ENCODE assay signal across 8 cellular contexts in the genomic region with DNA sequence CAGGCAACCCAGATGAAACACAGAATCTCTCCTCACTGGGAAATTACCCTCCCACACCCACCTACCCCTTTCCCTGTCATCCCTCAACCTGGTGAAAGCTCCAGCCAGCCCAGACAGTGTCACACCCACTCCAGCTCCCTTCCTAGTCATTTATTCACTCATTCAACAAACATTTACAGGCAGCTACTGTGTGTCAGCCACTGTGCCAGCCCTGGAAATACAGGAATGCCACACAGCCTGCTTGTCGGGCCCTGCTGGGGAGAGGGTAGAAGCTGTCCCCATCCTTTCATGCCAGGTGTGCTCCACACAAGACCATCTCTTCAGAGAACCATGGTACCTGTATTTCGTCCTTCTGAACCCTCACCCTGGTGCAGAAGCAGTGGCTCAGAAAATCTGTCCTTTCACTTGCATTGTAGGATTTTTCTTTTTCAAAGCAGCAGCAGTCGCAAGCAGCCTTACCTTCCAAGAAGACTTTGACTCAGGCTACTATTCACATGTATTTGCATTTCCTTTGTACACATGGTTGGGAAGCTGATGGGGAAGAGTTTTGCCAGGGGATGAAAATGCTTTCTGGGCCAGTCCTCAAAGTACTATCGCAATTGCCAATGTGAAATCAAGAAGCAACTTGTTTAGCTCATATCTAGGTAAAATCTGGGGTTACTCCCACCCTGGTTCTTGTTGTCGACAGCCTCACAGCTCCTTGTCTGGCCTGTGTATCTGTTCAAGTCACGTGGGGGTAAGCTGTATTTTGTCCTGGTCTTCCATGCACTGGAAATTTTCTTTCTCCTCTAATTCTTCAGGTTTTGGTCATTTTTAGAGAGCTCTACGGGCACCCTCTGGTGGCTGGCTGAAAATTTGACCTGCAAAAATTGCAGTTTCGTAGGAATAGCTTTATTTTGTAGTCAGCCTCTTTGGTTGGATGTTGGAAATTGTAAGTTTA.
A peak's percentile ranks its signal among the peaks of the same experiment; 100 is the strongest.
DNase-seq lines count a peak whose midpoint lies in the region; ATAC-seq and TF ChIP-seq lines count a peak whose summit lies in the region.

No MANE protein-coding gene starts in this region.

- no peak overlapping the region for H2AFZ ChIP-seq in IMR-90 (replicated peaks; ENCODE audit: low read length, poor library complexity)
- no peak overlapping the region for H2AFZ ChIP-seq in fibroblast of lung (ENCODE audit: low read length)
- peak overlapping the region; percentile 66 for H2AFZ ChIP-seq in neuronal stem cell (ENCODE audit: low read length)

- H3K23ac ChIP-seq in IMR-90 (ENCODE audit: low read depth, low read length) (no peak overlapping the region), neuronal stem cell (ENCODE audit: low read depth, low read length, poor library complexity) (no peak overlapping the region)

- H3K27ac ChIP-seq in IMR-90 (ENCODE audit: insufficient read depth, low read length) (no peak overlapping the region), fibroblast of lung (ENCODE audit: insufficient read depth, low read length) (no peak overlapping the region), neuronal stem cell (replicated peaks; ENCODE audit: low read length) (no peak overlapping the region)

- H4K8ac ChIP-seq in IMR-90 (ENCODE audit: low read depth in 2 of 2, low read length in 2 of 2) (no peak overlapping the region), neuronal stem cell (ENCODE audit: low read depth, low read length) (no peak overlapping the region)

- no peak overlapping the region for H4K5ac ChIP-seq in IMR-90 (ENCODE audit: low read depth, low read length)

- H3K4me2 ChIP-seq in IMR-90 (ENCODE audit: low read depth, low read length) (no peak overlapping the region), fibroblast of lung (ENCODE audit: extremely low read depth, insufficient read depth, low read length) (no peak overlapping the region), neuronal stem cell (ENCODE audit: insufficient read depth, low read length, poor library complexity, severe bottlenecking) (no peak overlapping the region)

- H3K27me3 ChIP-seq in IMR-90 (ENCODE audit: control insufficient read depth, insufficient read depth, low read length): peaks cover 6% of the 10 kb centered on the region; the same call in 1 of the 2 replicates
- no peaks in the 10 kb centered on the region for H3K27me3 ChIP-seq in fibroblast of lung (ENCODE audit: control insufficient read depth, insufficient read depth, low read length)
- peaks cover 0 to 5% (median 0%) of the 10 kb centered on the region in 3 experiments for H3K27me3 ChIP-seq in neuronal stem cell (ENCODE audit: control insufficient read depth in 3 of 3, insufficient read depth in 3 of 3, low read depth in 1 of 3, low read length in 3 of 3)

- H2AK5ac ChIP-seq in IMR-90 (ENCODE audit: low read depth, low read length) (no peak overlapping the region), neuronal stem cell (ENCODE audit: low read depth, low read length) (peak overlapping the region; percentile 43)

- H4K91ac ChIP-seq in IMR-90 (ENCODE audit: insufficient read depth, low read depth, low read length) (no peak overlapping the region), neuronal stem cell (ENCODE audit: low read depth, low read length, poor library complexity) (no peak overlapping the region)

- H3K9me3 ChIP-seq in IMR-90 (ENCODE audit: control insufficient read depth, insufficient read depth, low read length): no peaks in the 10 kb centered on the region
- no peaks in the 10 kb centered on the region for H3K9me3 ChIP-seq in fibroblast of lung (ENCODE audit: control insufficient read depth, insufficient read depth, low read depth, low read length)
- no peaks in the 10 kb centered on the region for H3K9me3 ChIP-seq in neuronal stem cell (replicated peaks in 1 of 2; ENCODE audit: control insufficient read depth in 2 of 2, insufficient read depth in 1 of 2, low read depth in 1 of 2, low read length in 2 of 2)

- no peak overlapping the region for H2BK120ac ChIP-seq in IMR-90 (ENCODE audit: low read depth, low read length)
- no peak overlapping the region for H2BK120ac ChIP-seq in neuronal stem cell (ENCODE audit: low read depth, low read length)

- POLR2A ChIA-PET in IMR-90 (lab: Charles Lee; ENCODE audit: unreplicated experiment): interaction anchor here (0.5 kb wide), 1 partner anchor 37 kb away, joined by 3 read pairs; no protein-coding TSS in a partner anchor

- H3K4me3 ChIP-seq in IMR-90 (ENCODE audit: insufficient read depth, low read depth, low read length) (no peak overlapping the region), fibroblast of lung (replicated peaks in 1 of 4; ENCODE audit: control extremely low read depth in 1 of 4, insufficient read depth in 1 of 4, low read depth in 3 of 4, low read length in 4 of 4) (no peak overlapping the region), neuronal stem cell (ENCODE audit: low read length in 2 of 2) (no peak overlapping the region)

- TF ChIP-seq RAD21 in IMR-90 (IDR thresholded peaks at IDR 0.05; ENCODE audit: low read length): peak; percentile 64

- no peak overlapping the region for H3K4ac ChIP-seq in IMR-90 (ENCODE audit: low read depth, low read length)
- no peak overlapping the region for H3K4ac ChIP-seq in neuronal stem cell (ENCODE audit: low read length)

- no peaks in the 10 kb centered on the region for H3K36me3 ChIP-seq in IMR-90 (ENCODE audit: control insufficient read depth, insufficient read depth, low read length)
- H3K36me3 ChIP-seq in fibroblast of lung (ENCODE audit: control insufficient read depth, insufficient read depth, low read length): no peaks in the 10 kb centered on the region
- H3K36me3 ChIP-seq in neuronal stem cell (replicated peaks in 1 of 2; ENCODE audit: control insufficient read depth in 2 of 2, insufficient read depth in 2 of 2, low read length in 2 of 2): no peaks in the 10 kb centered on the region

- WGBS in IMR-90 (ENCODE audit: extremely low coverage in 2 of 2, insufficient read length in 1 of 2), 2 experiments: 14% methylated on average over 1 of the region's 8 CpGs; no CpG with 5 or more reads in 1 of the 2 experiments
- WGBS in neuronal stem cell (ENCODE audit: extremely low coverage in 2 of 2, insufficient read length in 2 of 2, insufficient replicate concordance in 1 of 2), 2 donors: no CpG with 5 or more reads among the region's 8 CpGs

- H3K14ac ChIP-seq in IMR-90 (replicated peaks; ENCODE audit: low read depth, low read length) (no peak overlapping the region), neuronal stem cell (ENCODE audit: low read length) (no peak overlapping the region)

- ATAC-seq in IMR-90 (ENCODE audit: low read depth): peak; percentile 62
- ATAC-seq in GM21737 (IDR thresholded peaks at IDR 0.05; ENCODE audit: unreplicated experiment): no peak
- ATAC-seq in GM21619 (IDR thresholded peaks at IDR 0.05; ENCODE audit: unreplicated experiment): no peak

- H2BK20ac ChIP-seq in IMR-90 (ENCODE audit: low read depth, low read length): no peak overlapping the region

- no peak overlapping the region for H2AK9ac ChIP-seq in IMR-90 (replicated peaks; ENCODE audit: low read depth, low read length, poor library complexity)

- no peaks in the 10 kb centered on the region for H4K20me1 ChIP-seq in IMR-90 (ENCODE audit: insufficient read depth, low read length)
- no peaks in the 10 kb centered on the region for H4K20me1 ChIP-seq in fibroblast of lung (ENCODE audit: control insufficient read depth, extremely low read depth, insufficient read depth, low read length)

- CTCF ChIA-PET in IMR-90 (lab: Yijun Ruan, JAX): interaction anchor here (0.6 to 1.1 kb wide), 8 partner anchors 11 to 258 kb away, joined by 3 to 5 read pairs (median 3); no protein-coding TSS in a partner anchor

- no peak for TF ChIP-seq POLR2A in IMR-90 (IDR thresholded peaks at IDR 0.05; ENCODE audit: low read depth, low read length)

- H3K79me1 ChIP-seq in IMR-90 (ENCODE audit: low read depth in 1 of 2, low read length in 2 of 2) (no peaks in the 10 kb centered on the region), neuronal stem cell (ENCODE audit: low read depth, low read length) (no peaks in the 10 kb centered on the region)

- in situ Hi-C loops in G401 (cut with HindIII; ENCODE audit: low sequenced_read_pairs) (no loop called here), IMR-90 (cut with MboI; ENCODE audit: low sequenced_read_pairs) (no loop called here)

- no peaks in the 10 kb centered on the region for H3K4me1 ChIP-seq in IMR-90 (ENCODE audit: control insufficient read depth, insufficient read depth, low read length)
- no peaks in the 10 kb centered on the region for H3K4me1 ChIP-seq in fibroblast of lung (ENCODE audit: control insufficient read depth, extremely low read depth, insufficient read depth, low read length)
- peaks cover 2 to 13% of the 10 kb centered on the region in 2 donors for H3K4me1 ChIP-seq in neuronal stem cell (ENCODE audit: control insufficient read depth in 2 of 2, insufficient read depth in 1 of 2, low read depth in 1 of 2, low read length in 2 of 2)

- H3K56ac ChIP-seq in IMR-90 (ENCODE audit: extremely low read depth, insufficient read depth, low read length): no peak overlapping the region

- H3K79me2 ChIP-seq in fibroblast of lung (ENCODE audit: control insufficient read depth, insufficient read depth, low read length): no peaks in the 10 kb centered on the region

- H3K9ac ChIP-seq in IMR-90 (ENCODE audit: low read depth, low read length) (no peak overlapping the region), fibroblast of lung (ENCODE audit: insufficient read depth, low read length) (no peak overlapping the region), neuronal stem cell (ENCODE audit: low read depth, low read length, poor library complexity) (no peak overlapping the region)

- BruUV-seq in IMR-90 (replicated peaks; lab: Mats Ljungman, UMichigan): no TSS peak

- H3K9me1 ChIP-seq in IMR-90 (ENCODE audit: insufficient read depth, low read length): no peaks in the 10 kb centered on the region

- no peak overlapping the region for H3K18ac ChIP-seq in IMR-90 (ENCODE audit: low read depth, low read length)
- H3K18ac ChIP-seq in neuronal stem cell (ENCODE audit: low read length): no peak overlapping the region

- no peak overlapping the region for H2BK12ac ChIP-seq in neuronal stem cell (ENCODE audit: low read length)

- intact Hi-C loops in IMR-90 (cut with micrococcal nuclease): loop anchor here (1.0 kb wide), 2 partner anchors 259 to 1522 kb away; no protein-coding TSS in a partner anchor

- H2BK15ac ChIP-seq in IMR-90 (ENCODE audit: low read depth, low read length) (no peak overlapping the region), neuronal stem cell (ENCODE audit: low read length) (no peak overlapping the region)

- TF ChIP-seq CTCF in IMR-90 (conservative IDR thresholded peaks at IDR 0.05; ENCODE audit: low read depth, low read length) (peak; percentile 65), fibroblast of lung (conservative IDR thresholded peaks at IDR 0.05 in 1 of 2, IDR thresholded peaks at IDR 0.05 in 1 of 2; ENCODE audit: low read depth in 1 of 2, low read length in 2 of 2) (peak; percentile 73 to 79)

- dilution Hi-C loops in IMR-90 (cut with HindIII; ENCODE audit: low sequenced_read_pairs, unreplicated experiment): no loop called here

- DNase-seq in G401 (ENCODE audit: low spot score): peak; percentile 65
- DNase-seq in IMR-90: peak; percentile 29
- peak; percentile 42 for DNase-seq in UCSD-AML1 (lab: John Stamatoyannopoulos, UW; ENCODE audit: unreplicated experiment)
- peak; percentile 42 to 65 for DNase-seq in fibroblast of lung (ENCODE audit: low read depth in 2 of 2)
- DNase-seq in neuronal stem cell (ENCODE audit: low spot score): no peak
- no peak for DNase-seq in DMS79 treated with DMSO at 0.1 percent for 48 hours (lab: John Stamatoyannopoulos, UW)

- H2BK5ac ChIP-seq in IMR-90 (ENCODE audit: low read depth, low read length, poor library complexity, severe bottlenecking) (no peak overlapping the region), neuronal stem cell (ENCODE audit: low read length) (no peak overlapping the region)

Comparison
In these comparisons a context has a peak if more than half of its experiments do, and no peak if none do; other contexts are left out.
1. DNase-seq: peak in G401 (single experiment), IMR-90 (single experiment), UCSD-AML1 (single experiment) and fibroblast of lung (2 of 2); none in neuronal stem cell (single experiment) and DMS79 treated with DMSO at 0.1 percent for 48 hours (single experiment).